ENCODE assay signal across 24 cellular contexts in genomic region chr4:81804849-81805248, GRCh38.
"Had no signal": no experiment of that assay in that cellular context is flagged by ENCODE, and none has a peak within 500 bp of the region (broad histone marks: within the 10 kb centered on the region; RNA-seq: fewer than 3 reads in every experiment).

No MANE protein-coding gene starts in this region.

- DNase-seq: IMR-90; Karpas-422; KG1; MG63; NCI-H1092; NCI-H1105 treated with DMSO at 0.1 percent for 48 hours; NCI-H1436; NCI-H1694 treated with DMSO at 0.1 percent for 48 hours; NCI-H1930; NCI-H2081; NCI-H2107; NCI-H2171; NCI-H226; NCI-H510A; NCI-H524 treated with DMSO at 0.1 percent for 48 hours; NCI-H69; NCI-H774; NK-92 treated with Interleukin-12 subunit alpha and Interleukin-12 subunit beta, amount 100 ng/mL, for 24 hours; PC-3; SHP77; T-helper 1 cell had no signal

- ATAC-seq: HepG2, Panc1, PC-3, SK-N-SH treated with all-trans-retinoic acid at 6 μM for 48 hours had no signal
